In the genomic region with DNA sequence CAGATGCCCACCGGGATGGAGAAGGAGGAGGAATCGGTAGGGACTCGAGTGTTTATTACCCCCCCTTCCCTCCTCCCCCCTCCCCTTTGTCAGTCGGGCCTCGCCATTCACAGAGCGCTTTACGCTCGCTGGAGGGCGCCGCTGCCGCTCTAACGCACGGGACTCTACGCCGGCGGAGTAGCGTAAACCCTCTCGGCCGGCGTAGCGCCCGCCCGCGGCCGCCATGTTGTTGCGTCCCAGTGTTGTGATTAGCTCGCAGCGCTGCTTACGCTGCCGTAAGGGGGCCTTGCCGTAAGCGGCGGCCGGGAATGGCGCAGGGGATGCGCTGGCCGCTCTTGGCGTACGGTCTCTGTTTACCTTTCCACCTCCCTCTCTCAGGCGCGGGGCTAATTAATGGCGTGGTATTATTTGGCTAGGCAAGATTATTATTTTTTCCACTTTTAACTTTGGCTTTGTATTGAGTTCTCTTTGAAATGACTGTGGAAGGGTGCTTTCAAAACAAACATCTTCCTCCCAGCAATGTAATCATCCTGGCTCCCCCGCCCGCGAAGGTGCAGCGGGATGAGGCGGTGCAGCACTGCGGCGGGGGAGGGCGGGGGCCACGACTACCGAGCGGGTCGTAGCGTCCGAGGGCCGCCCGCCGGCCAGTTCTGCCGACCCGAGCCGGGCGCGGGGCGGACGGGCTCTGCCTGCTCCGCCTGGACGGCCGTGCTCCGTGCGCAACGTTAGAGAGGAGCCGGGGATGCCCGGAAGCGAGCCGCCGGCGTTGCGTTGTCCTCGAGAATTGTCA, we compare ENCODE assay signal across 8 cellular contexts. TPM values are rescaled to one million over a fixed set of nuclear protein-coding genes. Genes with fewer than 3 reads are reported as not detected.
DNase-seq lines count a peak whose midpoint lies in the region; ATAC-seq, FAIRE-seq and TF ChIP-seq lines count a peak whose summit lies in the region.

No MANE protein-coding gene starts in this region.

- FAIRE-seq in colon (lab: Jason Lieb, UNC), result peak; percentile 69

- no peaks in the 10 kb centered on the region for H3K36me3 ChIP-seq in BE2C

- no peaks in the 10 kb centered on the region for H3K4me1 ChIP-seq in BE2C

- peak overlapping the region; percentile 76 for H3K4me3 ChIP-seq in BE2C (ENCODE audit: low read depth, low read length)

- peak; percentile 29 for TF ChIP-seq CTCF in BE2C (IDR thresholded peaks at IDR 0.05; ENCODE audit: low read depth, low read length)

- ATAC-seq in GM19328 (IDR thresholded peaks at IDR 0.05; ENCODE audit: unreplicated experiment), result peak; percentile 39
- peak; percentile 37 for ATAC-seq in HG03469 (IDR thresholded peaks at IDR 0.05; ENCODE audit: unreplicated experiment)

- H3K27me3 ChIP-seq in BE2C, result no peaks in the 10 kb centered on the region

- peak; percentile 76 for DNase-seq in BE2C
- peak; percentile 59 for DNase-seq in NCI-H524 treated with DMSO at 0.1 percent for 48 hours (lab: John Stamatoyannopoulos, UW)
- DNase-seq in activated CD4-positive, alpha-beta T cell treated with anti-CD3 and anti-CD28 coated beads for 48 hours, result peak; percentile 95
- peak; percentile 92 for DNase-seq in kidney tubule cell (ENCODE audit: low spot score)
- DNase-seq in stimulated activated CD4-positive, alpha-beta T cell treated with anti-CD3 and anti-CD28 coated beads, Interleukin-1b, Interleukin-23, amount 100 ng/mL, for 1 hour (ENCODE audit: low read depth in 2 of 2), result peak; percentile 85 to 89

- H3K9me3 ChIP-seq in BE2C, result no peaks in the 10 kb centered on the region

RNA-seq across cellular contexts. Expression of a gene that starts 0.8 kb away (rescaled TPM):
- 9.6 TPM for polyA plus RNA-seq in BE2C (2012; ENCODE audit: insufficient read depth, insufficient read length, low read depth)

Comparison
In these comparisons a context has a peak if more than half of its experiments do, and no peak if none do; other contexts are left out.
1. Peak in every context shown above with its lines: DNase-seq, ATAC-seq and H3K4me3 ChIP-seq.